Comparison of ENCODE assay signal across 12 cellular contexts in genomic region chr1:40944326-40944725, GRCh38. TPM values are rescaled to one million over a fixed set of nuclear protein-coding genes. Genes with fewer than 3 reads are reported as not detected.
DNase-seq lines count a peak whose midpoint lies in the region; ATAC-seq and TF ChIP-seq lines count a peak whose summit lies in the region.
"Had no signal": no experiment of that assay in that cellular context is flagged by ENCODE, and none has a peak within 500 bp of the region (broad histone marks: within the 10 kb centered on the region; RNA-seq: fewer than 3 reads in every experiment).

No MANE protein-coding gene starts in this region.

- no peaks in the 10 kb centered on the region for H3K36me3 ChIP-seq in left lung
- no peaks in the 10 kb centered on the region for H3K36me3 ChIP-seq in thyroid gland
- no peaks in the 10 kb centered on the region for H3K36me3 ChIP-seq in psoas muscle (ENCODE audit: insufficient read depth in 1 of 2, low read depth in 1 of 2)

- peak; percentile 71 for DNase-seq in NCI-H226
- DNase-seq in dermis blood vessel endothelial cell = peak; percentile 74
- DNase-seq in left lung = no peak
- no peak for DNase-seq in thyroid gland
- DNase-seq in activated naive CD4-positive, alpha-beta T cell (lab: John Stamatoyannopoulos, UW) = no peak
- no peak for DNase-seq in psoas muscle
- no peak for DNase-seq in stimulated activated CD4-positive, alpha-beta T cell treated with anti-CD3 and anti-CD28 coated beads, Interleukin-2, amount 100 ng/mL, for 48 hours
- DNase-seq in ecto neural progenitor cell (ENCODE audit: low spot score) = no peak
- DNase-seq: activated T-cell treated with anti-CD3 and anti-CD28 coated beads, Interleukin-2, amount 50 U/mL, for 72 hours; GF-D8; naive thymus-derived CD8-positive, alpha-beta T cell; NCI-H510A had no signal

- peak overlapping the region in 1 of 2 donors; percentile 44 for H3K27ac ChIP-seq in left lung
- H3K27ac ChIP-seq in thyroid gland = peak overlapping the region; percentile 2 to 49 (median 36)
- H3K27ac ChIP-seq in psoas muscle = no peak overlapping the region

- H3K4me1 ChIP-seq in left lung (peaks cover 5 to 21% of the 10 kb centered on the region in 2 donors), thyroid gland (peaks cover 6 to 8% of the 10 kb centered on the region in 2 donors), psoas muscle (no peaks in the 10 kb centered on the region)

- 71 to 83% methylated on average over 7 of the region's 7 CpGs for WGBS in thyroid gland, 2 donors
- WGBS in psoas muscle, 3 donors = 43 to 56% (median 47%) methylated on average over 7 of the region's 7 CpGs

- intact Hi-C loops in left lung (cut with DNase I) (no loop called here), thyroid gland (cut with DNase I) (no loop called here), psoas muscle (cut with DNase I) (no loop called here)

- H3K27me3 ChIP-seq in left lung (no peaks in the 10 kb centered on the region), thyroid gland (no peaks in the 10 kb centered on the region), psoas muscle (ENCODE audit: insufficient read depth in 3 of 3, low read length in 2 of 3) (no peaks in the 10 kb centered on the region)

- H3K9me3 ChIP-seq in left lung = no peaks in the 10 kb centered on the region
- H3K9me3 ChIP-seq in thyroid gland = no peaks in the 10 kb centered on the region
- no peaks in the 10 kb centered on the region for H3K9me3 ChIP-seq in psoas muscle

- ATAC-seq in left lung = peak; percentile 19
- ATAC-seq in psoas muscle = no peak
- ATAC-seq: activated T-cell treated with anti-CD3 and anti-CD28 coated beads, Interleukin-2, amount 50 U/mL, for 72 hours; naive thymus-derived CD8-positive, alpha-beta T cell had no signal

- TF ChIP-seq CTCF in left lung (IDR thresholded peaks at IDR 0.05) = no peak
- TF ChIP-seq CTCF in thyroid gland (IDR thresholded peaks at IDR 0.05) = no peak
- no peak for TF ChIP-seq CTCF in psoas muscle (IDR thresholded peaks at IDR 0.05)

- no peak for TF ChIP-seq POLR2A in thyroid gland (IDR thresholded peaks at IDR 0.05)

- H3K4me3 ChIP-seq in left lung = no peak overlapping the region
- H3K4me3 ChIP-seq in thyroid gland (replicated peaks in 1 of 3) = no peak overlapping the region
- H3K4me3 ChIP-seq in psoas muscle = no peak overlapping the region

RNA-seq across cellular contexts. Expression of gene CTPS1, which starts 35.2 kb away (rescaled TPM):
- 21.3 and 35.1 TPM in 2 replicates for total RNA-seq in dermis blood vessel endothelial cell
- total RNA-seq in left lung = 10 to 100 TPM; 20.7 to 39.5 TPM
- 10 to 100 TPM; 10.1 to 20.3 (median 11.8) TPM for total RNA-seq in thyroid gland
- total RNA-seq in psoas muscle = 10 to 100 TPM in 3 of 4 donors, 1 to 10 TPM in 1; 8.0 to 26.1 (median 22.7) TPM
- 10 to 100 TPM; 14.7 to 43.5 (median 14.9) TPM for polyA plus RNA-seq in psoas muscle

Comparison
In these comparisons a context has a peak if more than half of its experiments do, and no peak if none do; other contexts are left out.
1. DNase-seq: peak in NCI-H226 (single experiment) and dermis blood vessel endothelial cell (single experiment); none in left lung (0 of 2), thyroid gland (0 of 2), activated naive CD4-positive, alpha-beta T cell (0 of 4), psoas muscle (0 of 2), stimulated activated CD4-positive, alpha-beta T cell treated with anti-CD3 and anti-CD28 coated beads, Interleukin-2, amount 100 ng/mL, for 48 hours (0 of 2) and ecto neural progenitor cell (single experiment).